17 cellular contexts compared by ENCODE assay signal in genomic region chr7:34160261-34160752, GRCh38.
A peak's percentile ranks its signal among the peaks of the same experiment; 100 is the strongest.
DNase-seq lines count a peak whose midpoint lies in the region; ATAC-seq and TF ChIP-seq lines count a peak whose summit lies in the region.
"Had no signal": no experiment of that assay in that cellular context is flagged by ENCODE, and none has a peak within 500 bp of the region (broad histone marks: within the 10 kb centered on the region; RNA-seq: fewer than 3 reads in every experiment).

No MANE protein-coding gene starts in this region.

- TF ChIP-seq POLR2A in IMR-90 (IDR thresholded peaks at IDR 0.05; ENCODE audit: low read depth, low read length) = no peak

- H3K56ac ChIP-seq in IMR-90 (ENCODE audit: extremely low read depth, insufficient read depth, low read length) = peak overlapping the region; percentile 2; the same call in 1 of the 2 replicates

- H3K9me1 ChIP-seq in IMR-90 (ENCODE audit: insufficient read depth, low read length) = peaks cover 5% of the 10 kb centered on the region; the same call in 1 of the 2 replicates

- no peak overlapping the region; the same call in 1 of the 2 replicates for H3K27ac ChIP-seq in IMR-90 (ENCODE audit: insufficient read depth, low read length)
- H3K27ac ChIP-seq in mesodermal cell (ENCODE audit: low read depth, low read length, severe bottlenecking) = peak overlapping the region; percentile 10
- H3K27ac ChIP-seq: tibial nerve had no signal

- peak overlapping the region in 1 of 2 experiments; percentile 16; a peak in 1 of 4 replicates for H4K8ac ChIP-seq in IMR-90 (ENCODE audit: low read depth in 2 of 2, low read length in 2 of 2)

- no peaks in the 10 kb centered on the region for H3K79me1 ChIP-seq in IMR-90 (ENCODE audit: low read depth in 1 of 2, low read length in 2 of 2)

- H3K27me3 ChIP-seq in IMR-90 (ENCODE audit: control insufficient read depth, insufficient read depth, low read length) = no peaks in the 10 kb centered on the region
- H3K27me3 ChIP-seq: tibial nerve had no signal

- peak overlapping the region; percentile 49; the same call in 1 of the 2 replicates for H2BK20ac ChIP-seq in IMR-90 (ENCODE audit: low read depth, low read length)

- 0 out of 2 replicates have a peak overlapping the region, but pooled peaks have one; percentile 19 for H3K14ac ChIP-seq in IMR-90 (replicated peaks; ENCODE audit: low read depth, low read length)

- no CpG with 5 or more reads among the region's 2 CpGs for WGBS in IMR-90 (ENCODE audit: extremely low coverage in 2 of 2, insufficient read length in 1 of 2), 2 experiments
- WGBS in mesodermal cell (ENCODE audit: insufficient coverage in 2 of 2), 2 experiments = 0 to 50% methylated on average over 1 to 2 of the region's 2 CpGs

- H2BK120ac ChIP-seq in IMR-90 (ENCODE audit: low read depth, low read length) = peak overlapping the region; percentile 36; the same call in 1 of the 2 replicates

- intact Hi-C loops in IMR-90 (cut with micrococcal nuclease) = loop anchor here (10.0 kb wide), 1 partner anchor 226 kb away; no protein-coding TSS in a partner anchor

- ATAC-seq in IMR-90 (ENCODE audit: low read depth) (peak; percentile 45), HG03175 (IDR thresholded peaks at IDR 0.05; ENCODE audit: unreplicated experiment) (no peak)
- ATAC-seq: activated T-cell treated with anti-CD3 and anti-CD28 coated beads, Interleukin-2, amount 50 U/mL, for 72 hours had no signal

- POLR2A ChIA-PET in IMR-90 (lab: Charles Lee; ENCODE audit: unreplicated experiment) = no interaction called here

- 0 out of 2 replicates have a peak, but pooled peaks cover 2% of the 10 kb centered on the region for H3K9me3 ChIP-seq in IMR-90 (ENCODE audit: control insufficient read depth, insufficient read depth, low read length)
- H3K9me3 ChIP-seq in mesodermal cell (ENCODE audit: control insufficient read depth, low read length) = no peaks in the 10 kb centered on the region
- H3K9me3 ChIP-seq: tibial nerve had no signal

- H3K4me1 ChIP-seq in IMR-90 (ENCODE audit: control insufficient read depth, insufficient read depth, low read length) (peaks cover 18% of the 10 kb centered on the region), mesodermal cell (ENCODE audit: control insufficient read depth, insufficient read depth, low read length, poor library complexity, severe bottlenecking) (peaks cover 3% of the 10 kb centered on the region)
- H3K4me1 ChIP-seq: tibial nerve had no signal

- H3K4me3 ChIP-seq in AG09309 (ENCODE audit: control insufficient read depth, low read depth, low read length) (no peak overlapping the region), IMR-90 (ENCODE audit: insufficient read depth, low read depth, low read length) (no peak overlapping the region), astrocyte of the spinal cord (ENCODE audit: low read depth, low read length) (no peak overlapping the region), mesodermal cell (ENCODE audit: extremely low read depth, insufficient read depth, low read length, poor library complexity, severe bottlenecking) (no peak overlapping the region)
- H3K4me3 ChIP-seq: tibial nerve had no signal

- CTCF ChIA-PET in IMR-90 (lab: Yijun Ruan, JAX) = no interaction called here

- H3K23ac ChIP-seq in IMR-90 (ENCODE audit: low read depth, low read length) = no peak overlapping the region

- BruUV-seq in IMR-90 (replicated peaks; lab: Mats Ljungman, UMichigan) = no TSS peak

- no peak for TF ChIP-seq RAD21 in IMR-90 (IDR thresholded peaks at IDR 0.05; ENCODE audit: low read length)

- H2BK15ac ChIP-seq in IMR-90 (ENCODE audit: low read depth, low read length) = peak overlapping the region; percentile 25; the same call in 1 of the 3 replicates

- H2AK5ac ChIP-seq in IMR-90 (ENCODE audit: low read depth, low read length) = peak overlapping the region; percentile 62

- H4K5ac ChIP-seq in IMR-90 (ENCODE audit: low read depth, low read length) = no peak overlapping the region

- DNase-seq in AG09309 (ENCODE audit: low read depth) (peak; percentile 95), IMR-90 (peak; percentile 92), astrocyte of the spinal cord (ENCODE audit: low read depth, low spot score) (peak; percentile 81), HPDE6-E6E7 (ENCODE audit: extremely low spot score) (no peak), NCI-H774 (lab: John Stamatoyannopoulos, UW) (no peak)
- no peak for DNase-seq in activated CD4-positive, CD25-positive, alpha-beta regulatory T cell treated with anti-CD3 and anti-CD28 coated beads, Interleukin-2, amount 50 U/mL, for 72 hours
- DNase-seq: activated CD4-positive, alpha-beta T cell treated with anti-CD3 and anti-CD28 coated beads, Interleukin-2, amount 50 U/mL, for 48 hours; activated T-cell treated with anti-CD3 and anti-CD28 coated beads, Interleukin-2, amount 50 U/mL, for 72 hours; cortex of kidney; erythroblast; KG1; NCI-H1436; NCI-H446; stimulated activated CD4-positive, alpha-beta T cell treated with anti-CD3 and anti-CD28 coated beads, Interleukin-2, amount 100 ng/mL, for 48 hours had no signal

- peak overlapping the region; percentile 1; the same call in 1 of the 2 replicates for H3K18ac ChIP-seq in IMR-90 (ENCODE audit: low read depth, low read length)

- TF ChIP-seq CTCF in AG09309 (IDR thresholded peaks at IDR 0.05; ENCODE audit: control insufficient read depth, insufficient read depth, low read depth, low read length, missing control alignments) = no peak
- TF ChIP-seq CTCF in IMR-90 (conservative IDR thresholded peaks at IDR 0.05; ENCODE audit: low read depth, low read length) = no peak
- no peak for TF ChIP-seq CTCF in astrocyte of the spinal cord (IDR thresholded peaks at IDR 0.05; ENCODE audit: low read depth, low read length)

- dilution Hi-C loops in IMR-90 (cut with HindIII; ENCODE audit: low sequenced_read_pairs, unreplicated experiment) = no loop called here

- in situ Hi-C loops in IMR-90 (cut with MboI; ENCODE audit: low sequenced_read_pairs) (loop anchor here (25.0 kb wide), 1 partner anchor 923 kb away; no protein-coding TSS in a partner anchor), astrocyte of the spinal cord (cut with HindIII; ENCODE audit: low sequenced_read_pairs) (no loop called here)

- no peaks in the 10 kb centered on the region for H3K36me3 ChIP-seq in IMR-90 (ENCODE audit: control insufficient read depth, insufficient read depth, low read length)
- peaks cover 9% of the 10 kb centered on the region for H3K36me3 ChIP-seq in mesodermal cell (ENCODE audit: control insufficient read depth, insufficient read depth, low read length)
- H3K36me3 ChIP-seq: tibial nerve had no signal

- H3K4me2 ChIP-seq in IMR-90 (ENCODE audit: low read depth, low read length) = no peak overlapping the region

- no peak overlapping the region for H3K9ac ChIP-seq in IMR-90 (ENCODE audit: low read depth, low read length)

- no peaks in the 10 kb centered on the region for H4K20me1 ChIP-seq in IMR-90 (ENCODE audit: insufficient read depth, low read length)

- peak overlapping the region; percentile 57; the same call in 1 of the 2 replicates for H3K4ac ChIP-seq in IMR-90 (ENCODE audit: low read depth, low read length)

- peak overlapping the region; percentile 1 for H2AFZ ChIP-seq in IMR-90 (replicated peaks; ENCODE audit: low read length, poor library complexity)

- H2BK5ac ChIP-seq in IMR-90 (ENCODE audit: low read depth, low read length, poor library complexity, severe bottlenecking) = peak overlapping the region; percentile 42

- peak overlapping the region; percentile 39 for H2AK9ac ChIP-seq in IMR-90 (replicated peaks; ENCODE audit: low read depth, low read length, poor library complexity)

- peak overlapping the region; percentile 7; the same call in 1 of the 2 replicates for H4K91ac ChIP-seq in IMR-90 (ENCODE audit: insufficient read depth, low read depth, low read length)

TF ChIP-seq in IMR-90, 13 proteins besides CTCF, POLR2A, EP300 and RAD21:
- no peak for TF ChIP-seq NFE2L2 (IDR thresholded peaks at IDR 0.05; ENCODE audit: low read depth, low read length)
- no peak for TF ChIP-seq SMC3 (IDR thresholded peaks at IDR 0.05; ENCODE audit: low read depth, low read length)
- TF ChIP-seq CHD1 (IDR thresholded peaks at IDR 0.05; ENCODE audit: low read depth, low read length) = no peak
- TF ChIP-seq CEBPB (IDR thresholded peaks at IDR 0.05; ENCODE audit: low read depth, low read length) = peak; percentile 88
- no peak for TF ChIP-seq ELK1 (IDR thresholded peaks at IDR 0.05; ENCODE audit: borderline replicate concordance, low read depth, low read length)
- TF ChIP-seq RFX5 (IDR thresholded peaks at IDR 0.05; ENCODE audit: low read depth, low read length) = peak; percentile 73
- no peak for TF ChIP-seq MAFK (IDR thresholded peaks at IDR 0.05; ENCODE audit: low read depth, low read length)
- no peak for TF ChIP-seq MAZ (IDR thresholded peaks at IDR 0.05; ENCODE audit: borderline replicate concordance, low read depth, low read length)
- no peak for TF ChIP-seq BHLHE40 (IDR thresholded peaks at IDR 0.05; ENCODE audit: low read depth, low read length)
- TF ChIP-seq RCOR1 (IDR thresholded peaks at IDR 0.05; ENCODE audit: insufficient replicate concordance, low read length) = peak; percentile 10
- TF ChIP-seq MXI1 (IDR thresholded peaks at IDR 0.05; ENCODE audit: borderline replicate concordance, low read depth, low read length) = 0 out of 2 replicates have a peak, but pooled peaks have one; percentile 34
- no peak for TF ChIP-seq USF2 (IDR thresholded peaks at IDR 0.05; ENCODE audit: low read depth, low read length)
- TF ChIP-seq FOS (IDR thresholded peaks at IDR 0.05; ENCODE audit: low read depth, low read length) = 0 out of 2 replicates have a peak, but pooled peaks have one; percentile 20

Comparison
In these comparisons a context has a peak if more than half of its experiments do, and no peak if none do; other contexts are left out.
1. DNase-seq: peak in AG09309 (single experiment), IMR-90 (single experiment) and astrocyte of the spinal cord (single experiment); none in HPDE6-E6E7 (single experiment), NCI-H774 (single experiment) and activated CD4-positive, CD25-positive, alpha-beta regulatory T cell treated with anti-CD3 and anti-CD28 coated beads, Interleukin-2, amount 50 U/mL, for 72 hours (single experiment).